8 cellular contexts compared by ENCODE assay signal in the genomic region with DNA sequence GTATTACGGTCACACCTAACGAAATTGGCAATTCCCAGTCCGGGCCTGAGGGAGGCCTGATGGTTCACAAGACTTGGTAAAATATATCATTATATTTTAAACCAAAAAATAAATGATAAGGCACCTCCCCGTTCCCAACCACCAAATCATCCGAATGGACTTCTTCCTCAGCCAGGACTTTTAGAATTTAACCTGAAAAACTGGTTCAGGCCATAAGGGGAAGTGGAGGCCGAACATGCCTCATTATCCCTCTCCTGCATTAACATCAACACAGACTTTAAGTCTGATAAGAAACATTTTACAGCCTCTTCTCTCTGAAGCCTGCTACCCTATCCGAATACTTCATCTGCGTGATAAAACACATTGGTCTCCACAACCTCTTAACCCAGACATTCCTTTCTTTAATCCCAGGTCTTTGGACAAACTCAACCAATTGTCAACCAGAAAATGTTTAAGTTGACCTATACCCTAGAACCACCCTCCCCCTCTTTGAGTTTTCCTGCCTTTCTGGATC. TPM values are rescaled to one million over a fixed set of nuclear protein-coding genes. Genes with fewer than 3 reads are reported as not detected.
DNase-seq lines count a peak whose midpoint lies in the region; ATAC-seq and FAIRE-seq lines count a peak whose summit lies in the region.

No MANE protein-coding gene starts in this region.

- peaks cover 14% of the 10 kb centered on the region for H3K36me3 Mint-ChIP-seq in activated T-cell treated with anti-CD3 and anti-CD28 coated beads, Interleukin-2, amount 50 U/mL, for 24 hours (ENCODE audit: low read depth)

- H3K36me3 ChIP-seq in adipocyte (ENCODE audit: control insufficient read depth, insufficient read depth, low read length, severe bottlenecking) (no peaks in the 10 kb centered on the region), thymus (ENCODE audit: control insufficient read depth, insufficient read depth) (no peaks in the 10 kb centered on the region)

- H3K9me3 Mint-ChIP-seq in activated T-cell treated with anti-CD3 and anti-CD28 coated beads, Interleukin-2, amount 50 U/mL, for 24 hours = peaks cover 2% of the 10 kb centered on the region

- H3K9me3 ChIP-seq in adipocyte (ENCODE audit: control insufficient read depth, low read length) (no peaks in the 10 kb centered on the region), thymus (ENCODE audit: control insufficient read depth) (no peaks in the 10 kb centered on the region)

- H3K4me1 Mint-ChIP-seq in activated T-cell treated with anti-CD3 and anti-CD28 coated beads, Interleukin-2, amount 50 U/mL, for 24 hours (ENCODE audit: low read depth) = peaks cover 24% of the 10 kb centered on the region

- no peaks in the 10 kb centered on the region for H3K27me3 Mint-ChIP-seq in activated T-cell treated with anti-CD3 and anti-CD28 coated beads, Interleukin-2, amount 50 U/mL, for 24 hours

- WGBS in thymus = 59% methylated on average over 8 of the region's 8 CpGs

- H3K27ac Mint-ChIP-seq in activated T-cell treated with anti-CD3 and anti-CD28 coated beads, Interleukin-2, amount 50 U/mL, for 24 hours = peak overlapping the region; percentile 79

- H3K4me3 Mint-ChIP-seq in activated T-cell treated with anti-CD3 and anti-CD28 coated beads, Interleukin-2, amount 50 U/mL, for 24 hours = peak overlapping the region; percentile 83

- ATAC-seq in left lobe of liver (peak; percentile 1), GM21360 (IDR thresholded peaks at IDR 0.05; ENCODE audit: unreplicated experiment) (no peak)

- peak overlapping the region; percentile 86 for H3K4me3 ChIP-seq in adipocyte (ENCODE audit: low read length)
- H3K4me3 ChIP-seq in thymus (ENCODE audit: low read length) = peak overlapping the region; percentile 90

- H3K4me1 ChIP-seq in adipocyte (ENCODE audit: control insufficient read depth, insufficient read depth, low read length) (peaks cover 16% of the 10 kb centered on the region), thymus (ENCODE audit: control insufficient read depth, insufficient read depth, low read length) (peaks cover 11% of the 10 kb centered on the region)

- peak overlapping the region; percentile 89 for H3K9ac ChIP-seq in adipocyte (ENCODE audit: low read length)

- H3K27me3 ChIP-seq in adipocyte (replicated peaks; ENCODE audit: control insufficient read depth, insufficient read depth, low read length) = no peaks in the 10 kb centered on the region
- H3K27me3 ChIP-seq in thymus (ENCODE audit: control insufficient read depth, insufficient read depth) = no peaks in the 10 kb centered on the region

- no peak overlapping the region for H3K27ac ChIP-seq in thymus (ENCODE audit: low read depth)

- DNase-seq in activated T-cell treated with anti-CD3 and anti-CD28 coated beads, Interleukin-2, amount 50 U/mL, for 24 hours = no peak
- no peak for DNase-seq in activated T-cell treated with anti-CD3 and anti-CD28 coated beads for 4 hours
- no peak for DNase-seq in adipocyte (ENCODE audit: low read depth)
- DNase-seq in left lobe of liver (ENCODE audit: low spot score) = no peak
- no peak for DNase-seq in putamen (ENCODE audit: low spot score)
- DNase-seq in RCC 7860 (ENCODE audit: low spot score) = no peak

- no peak for FAIRE-seq in RCC 7860 (lab: Jason Lieb, UNC)

RNA-seq across cellular contexts. Expression of gene SLC41A3, which starts 0.8 kb away (rescaled TPM):
- 15.7 TPM for total RNA-seq in left lobe of liver
- 33.5 TPM for polyA plus RNA-seq in thymus
